In the genomic region with DNA sequence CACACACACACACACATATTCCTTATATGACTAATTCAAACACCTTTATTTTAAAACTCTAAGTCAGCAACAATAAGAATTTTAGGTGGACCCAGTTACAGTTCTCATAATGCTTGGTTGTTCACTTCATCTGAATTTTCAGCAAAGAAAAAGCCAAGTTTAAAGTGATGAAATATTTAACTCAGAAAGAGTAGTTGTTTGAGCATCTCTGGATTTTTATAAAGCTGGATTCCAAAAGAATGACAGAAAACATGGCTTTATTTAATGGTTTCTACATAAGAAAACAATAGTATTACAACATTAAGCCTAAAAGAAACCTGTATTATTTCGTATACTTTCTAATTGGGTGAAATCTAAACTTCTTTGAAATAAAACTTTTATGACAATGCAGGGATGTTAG, we compare ENCODE assay signal across 28 cellular contexts. TPM values are rescaled to one million over a fixed set of nuclear protein-coding genes. Genes with fewer than 3 reads are reported as not detected.
"Had no signal": no experiment of that assay in that cellular context is flagged by ENCODE, and none has a peak within 500 bp of the region (broad histone marks: within the 10 kb centered on the region; RNA-seq: fewer than 3 reads in every experiment).

No MANE protein-coding gene starts in this region.

- H3K9me3 ChIP-seq: colonic mucosa, esophagus squamous epithelium had no signal

- H3K36me3 Mint-ChIP-seq: activated naive CD4-positive, alpha-beta T cell treated with anti-CD3 and anti-CD28 coated beads, Interleukin-2, amount 10 ng/mL, durations not matched to agents 7 days and 5 days; activated naive CD4-positive, alpha-beta T cell treated with anti-CD3 and anti-CD28 coated beads, Interleukin-2, amount 50 U/mL, for 72 hours; activated naive CD8-positive, alpha-beta T cell treated with anti-CD3 and anti-CD28 coated beads, Interleukin-2, amount 10 ng/mL, durations not matched to agents 7 days and 5 days; WTC11 had no signal

- H3K27me3 ChIP-seq: brain microvascular endothelial cell, colonic mucosa, esophagus squamous epithelium had no signal

- DNase-seq: activated CD4-positive, alpha-beta memory T cell treated with anti-CD3 and anti-CD28 coated beads, Interleukin-2, amount 10 ng/mL, durations not matched to agents 7 days and 5 days; activated CD4-positive, alpha-beta T cell treated with anti-CD3 and anti-CD28 coated beads for 1 hour; activated CD4-positive, alpha-beta T cell treated with anti-CD3 and anti-CD28 coated beads for 4 hours; activated CD4-positive, alpha-beta T cell treated with anti-CD3 and anti-CD28 coated beads, Interleukin-2, amount 10 ng/mL, durations not matched to agents 7 days and 5 days; activated CD4-positive, alpha-beta T cell treated with anti-CD3 and anti-CD28 coated beads, Interleukin-2, amount 50 U/mL, for 4 hours; activated CD8-positive, alpha-beta memory T cell treated with anti-CD3 and anti-CD28 coated beads, Interleukin-2, amount 50 U/mL, for 48 hours; activated gamma-delta T cell; activated naive CD4-positive, alpha-beta T cell; activated naive CD4-positive, alpha-beta T cell treated with anti-CD3 and anti-CD28 coated beads, Interleukin-2, amount 10 ng/mL, durations not matched to agents 7 days and 5 days; activated naive CD8-positive, alpha-beta T cell treated with anti-CD3 and anti-CD28 coated beads, Interleukin-2, amount 10 ng/mL, durations not matched to agents 7 days and 5 days; activated T-cell treated with anti-CD3 and anti-CD28 coated beads for 4 hours; activated T-cell treated with anti-CD3 and anti-CD28 coated beads, Interleukin-2, amount 50 U/mL, for 24 hours; activated T-cell treated with anti-CD3 and anti-CD28 coated beads, Interleukin-2, amount 50 U/mL, for 72 hours; amniotic stem cell; anterior cingulate cortex; brain microvascular endothelial cell; cerebellar nuclear complex; colonic mucosa; effector CD8-positive, alpha-beta T cell; esophagus squamous epithelium; hippocampal formation; T-helper 2 cell had no signal

- H3K36me3 ChIP-seq: brain microvascular endothelial cell, colonic mucosa, esophagus squamous epithelium had no signal

- H3K27me3 Mint-ChIP-seq: activated CD4-positive, alpha-beta memory T cell treated with anti-CD3 and anti-CD28 coated beads, Interleukin-2, amount 10 ng/mL, durations not matched to agents 7 days and 5 days; activated CD4-positive, alpha-beta T cell treated with anti-CD3 and anti-CD28 coated beads, Interleukin-2, amount 10 ng/mL, durations not matched to agents 7 days and 5 days; activated naive CD4-positive, alpha-beta T cell treated with anti-CD3 and anti-CD28 coated beads, Interleukin-2, amount 10 ng/mL, durations not matched to agents 7 days and 5 days; activated T-cell treated with anti-CD3 and anti-CD28 coated beads, Interleukin-2, amount 50 U/mL, for 24 hours had no signal

- H3K9me3 Mint-ChIP-seq: activated CD4-positive, alpha-beta memory T cell treated with anti-CD3 and anti-CD28 coated beads, Interleukin-2, amount 10 ng/mL, durations not matched to agents 7 days and 5 days; activated CD4-positive, alpha-beta T cell treated with anti-CD3 and anti-CD28 coated beads, Interleukin-2, amount 10 ng/mL, durations not matched to agents 7 days and 5 days; activated naive CD8-positive, alpha-beta T cell treated with anti-CD3 and anti-CD28 coated beads, Interleukin-2, amount 10 ng/mL, durations not matched to agents 7 days and 5 days; activated T-cell treated with anti-CD3 and anti-CD28 coated beads, Interleukin-2, amount 50 U/mL, for 24 hours; activated T-cell treated with anti-CD3 and anti-CD28 coated beads, Interleukin-2, amount 50 U/mL, for 72 hours; WTC11 had no signal

- H3K27ac ChIP-seq: brain microvascular endothelial cell, colonic mucosa, epithelial cell of prostate, esophagus squamous epithelium, VCaP had no signal

- H3K27ac Mint-ChIP-seq: activated CD4-positive, alpha-beta memory T cell treated with anti-CD3 and anti-CD28 coated beads, Interleukin-2, amount 10 ng/mL, durations not matched to agents 7 days and 5 days; activated CD4-positive, alpha-beta T cell treated with anti-CD3 and anti-CD28 coated beads, Interleukin-2, amount 10 ng/mL, durations not matched to agents 7 days and 5 days; activated naive CD4-positive, alpha-beta T cell treated with anti-CD3 and anti-CD28 coated beads, Interleukin-2, amount 10 ng/mL, durations not matched to agents 7 days and 5 days; activated naive CD4-positive, alpha-beta T cell treated with anti-CD3 and anti-CD28 coated beads, Interleukin-2, amount 50 U/mL, for 72 hours; activated naive CD8-positive, alpha-beta T cell treated with anti-CD3 and anti-CD28 coated beads, Interleukin-2, amount 10 ng/mL, durations not matched to agents 7 days and 5 days; activated T-cell treated with anti-CD3 and anti-CD28 coated beads, Interleukin-2, amount 50 U/mL, for 24 hours; activated T-cell treated with anti-CD3 and anti-CD28 coated beads, Interleukin-2, amount 50 U/mL, for 72 hours; WTC11 had no signal

- H3K4me3 Mint-ChIP-seq: activated CD4-positive, alpha-beta memory T cell treated with anti-CD3 and anti-CD28 coated beads, Interleukin-2, amount 10 ng/mL, durations not matched to agents 7 days and 5 days; activated CD4-positive, alpha-beta T cell treated with anti-CD3 and anti-CD28 coated beads, Interleukin-2, amount 10 ng/mL, durations not matched to agents 7 days and 5 days; activated naive CD4-positive, alpha-beta T cell treated with anti-CD3 and anti-CD28 coated beads, Interleukin-2, amount 10 ng/mL, durations not matched to agents 7 days and 5 days; activated naive CD8-positive, alpha-beta T cell treated with anti-CD3 and anti-CD28 coated beads, Interleukin-2, amount 10 ng/mL, durations not matched to agents 7 days and 5 days; activated T-cell treated with anti-CD3 and anti-CD28 coated beads, Interleukin-2, amount 50 U/mL, for 24 hours; activated T-cell treated with anti-CD3 and anti-CD28 coated beads, Interleukin-2, amount 50 U/mL, for 72 hours; WTC11 had no signal

- H3K4me3 ChIP-seq: colonic mucosa, esophagus squamous epithelium had no signal

- H3K4me1 ChIP-seq: colonic mucosa, esophagus squamous epithelium had no signal

- H3K4me1 Mint-ChIP-seq: activated CD4-positive, alpha-beta memory T cell treated with anti-CD3 and anti-CD28 coated beads, Interleukin-2, amount 10 ng/mL, durations not matched to agents 7 days and 5 days; activated CD4-positive, alpha-beta T cell treated with anti-CD3 and anti-CD28 coated beads, Interleukin-2, amount 10 ng/mL, durations not matched to agents 7 days and 5 days; activated naive CD4-positive, alpha-beta T cell treated with anti-CD3 and anti-CD28 coated beads, Interleukin-2, amount 10 ng/mL, durations not matched to agents 7 days and 5 days; activated naive CD8-positive, alpha-beta T cell treated with anti-CD3 and anti-CD28 coated beads, Interleukin-2, amount 10 ng/mL, durations not matched to agents 7 days and 5 days had no signal

RNA-seq across cellular contexts. Expression of a gene that starts 54.2 kb away (rescaled TPM):
- total RNA-seq: activated CD4-positive, alpha-beta memory T cell treated with anti-CD3 and anti-CD28 coated beads, Interleukin-2, amount 10 ng/mL, durations not matched to agents 7 days and 5 days; activated CD4-positive, alpha-beta T cell treated with anti-CD3 and anti-CD28 coated beads, Interleukin-2, amount 10 ng/mL, durations not matched to agents 7 days and 5 days; activated naive CD4-positive, alpha-beta T cell treated with anti-CD3 and anti-CD28 coated beads, Interleukin-2, amount 50 U/mL, for 72 hours; activated naive CD8-positive, alpha-beta T cell treated with anti-CD3 and anti-CD28 coated beads, Interleukin-2, amount 10 ng/mL, durations not matched to agents 7 days and 5 days; activated T-cell treated with anti-CD3 and anti-CD28 coated beads, Interleukin-2, amount 50 U/mL, for 72 hours; endothelial cell of umbilical vein; T-helper 1 cell treated with Interleukin-12 subunit alpha and Interleukin-12 subunit beta and Interleukin-4 antibody, amounts not matched to agents 30 ng/mL and 1 ng/mL, for 36 hours had no signal
- polyA plus RNA-seq: endothelial cell of umbilical vein had no signal
